Comparison of ENCODE assay signal across 9 cellular contexts in genomic region chr19:13865243-13865577, GRCh38. TPM values are rescaled to one million over a fixed set of nuclear protein-coding genes. Genes with fewer than 3 reads are reported as not detected.
DNase-seq lines count a peak whose midpoint lies in the region; ATAC-seq and TF ChIP-seq lines count a peak whose summit lies in the region.
"Had no signal": no experiment of that assay in that cellular context is flagged by ENCODE, and none has a peak within 500 bp of the region (broad histone marks: within the 10 kb centered on the region; RNA-seq: fewer than 3 reads in every experiment).

No MANE protein-coding gene starts in this region.

- H3K27ac ChIP-seq in A673 (ENCODE audit: low read depth, low read length, poor library complexity, severe bottlenecking), result peak overlapping the region; percentile 78

- H3K27me3 ChIP-seq in A673 (replicated peaks; ENCODE audit: insufficient read depth, low read depth, low read length, poor library complexity) (no peaks in the 10 kb centered on the region), neuron (ENCODE audit: insufficient read depth, low read length) (peaks cover 24% of the 10 kb centered on the region)

- no peak for DNase-seq in A673 (ENCODE audit: low spot score)
- DNase-seq in HFF-Myc (ENCODE audit: extremely low read depth, low read depth), result no peak
- DNase-seq in choroid plexus epithelial cell (ENCODE audit: low read depth), result no peak
- DNase-seq in COLO829 (ENCODE audit: low spot score), result no peak
- DNase-seq in NCI-H2171 (lab: John Stamatoyannopoulos, UW), result no peak
- DNase-seq in kidney tubule cell (ENCODE audit: low spot score), result no peak
- DNase-seq: SIG-M5 had no signal

- CTCF ChIA-PET in A673 (lab: Charles Lee), result no interaction called here

- peak overlapping the region; percentile 73 for H3K4me3 ChIP-seq in A673 (ENCODE audit: low read depth, low read length, poor library complexity, severe bottlenecking)
- H3K4me3 ChIP-seq in HFF-Myc (replicated peaks; ENCODE audit: low read depth, low read length), result peak overlapping the region; percentile 41
- peak overlapping the region; percentile 57 for H3K4me3 ChIP-seq in choroid plexus epithelial cell (ENCODE audit: low read depth, low read length)
- H3K4me3 ChIP-seq in neuron (ENCODE audit: low read length), result peak overlapping the region; percentile 51

- intact Hi-C loops in A673 (cut with micrococcal nuclease; ENCODE audit: unreplicated experiment), result no loop called here

- TF ChIP-seq CTCF in A673 (conservative IDR thresholded peaks at IDR 0.05; ENCODE audit: low read depth, low read length) (no peak), HFF-Myc (IDR thresholded peaks at IDR 0.05; ENCODE audit: low read depth, low read length, missing control alignments) (no peak), choroid plexus epithelial cell (conservative IDR thresholded peaks at IDR 0.05; ENCODE audit: low read depth, low read length) (no peak)

- H3K4me1 ChIP-seq in A673 (ENCODE audit: insufficient read depth, low read length, poor library complexity, severe bottlenecking) (peaks cover 18% of the 10 kb centered on the region), neuron (ENCODE audit: insufficient read depth, low read length) (peaks cover 18% of the 10 kb centered on the region)

- ATAC-seq in GM21825 (IDR thresholded peaks at IDR 0.05; ENCODE audit: unreplicated experiment), result no peak

- H3K9me3 ChIP-seq in A673 (ENCODE audit: low read depth, low read length, poor library complexity, severe bottlenecking) (no peaks in the 10 kb centered on the region), neuron (ENCODE audit: low read length) (no peaks in the 10 kb centered on the region)

- H2AFZ ChIP-seq in neuron (ENCODE audit: low read depth, low read length), result no peak overlapping the region

- POLR2A ChIA-PET in A673 (lab: Charles Lee; ENCODE audit: low non-redundant PET), result no interaction called here

- H3K36me3 ChIP-seq in A673 (ENCODE audit: insufficient read depth, low read length, poor library complexity, severe bottlenecking) (no peaks in the 10 kb centered on the region), neuron (ENCODE audit: insufficient read depth, low read length) (no peaks in the 10 kb centered on the region)

- BruUV-seq in A673 (replicated peaks; lab: Mats Ljungman, UMichigan), result no TSS peak

RNA-seq across cellular contexts. Expression of gene NANOS3, which starts 11.7 kb away (rescaled TPM):
- 4.9 and 7.1 TPM in 2 replicates for total RNA-seq in A673 (2021)

RNA-seq across cellular contexts. Expression of gene BRME1, which starts 40.7 kb away (rescaled TPM):
- total RNA-seq in A673 (2021), result 3.2 and 4.0 TPM in 2 replicates

RNA-seq across cellular contexts. Expression of gene CC2D1A, which starts 40.8 kb away (rescaled TPM):
- total RNA-seq in A673 (2021), result 38.6 and 40.9 TPM in 2 replicates
